14 cellular contexts compared by ENCODE assay signal in genomic region chr7:80218723-80219122, GRCh38.
DNase-seq lines count a peak whose midpoint lies in the region; ATAC-seq, FAIRE-seq and TF ChIP-seq lines count a peak whose summit lies in the region.
"Had no signal": no experiment of that assay in that cellular context is flagged by ENCODE, and none has a peak within 500 bp of the region (broad histone marks: within the 10 kb centered on the region; RNA-seq: fewer than 3 reads in every experiment).

No MANE protein-coding gene starts in this region.

- peaks cover 4% of the 10 kb centered on the region for H3K36me3 Mint-ChIP-seq in activated naive CD8-positive, alpha-beta T cell treated with anti-CD3 and anti-CD28 coated beads, Interleukin-2, amount 50 U/mL, for 24 hours (ENCODE audit: low read depth)
- H3K36me3 Mint-ChIP-seq: CD8-positive, alpha-beta memory T cell; naive B cell had no signal

- 0 out of 2 replicates have a peak overlapping the region, but pooled peaks have one; percentile 11 for H3K4me3 ChIP-seq in ACC112 (ENCODE audit: low read depth, low read length)
- H3K4me3 ChIP-seq: Peyer's patch, thyroid gland had no signal

- no peaks in the 10 kb centered on the region for H3K27me3 ChIP-seq in ACC112 (ENCODE audit: insufficient read depth, low read length)
- H3K27me3 ChIP-seq: Peyer's patch, thyroid gland had no signal

- H3K4me1 Mint-ChIP-seq in activated naive CD8-positive, alpha-beta T cell treated with anti-CD3 and anti-CD28 coated beads, Interleukin-2, amount 50 U/mL, for 24 hours = peaks cover 11% of the 10 kb centered on the region
- H3K4me1 Mint-ChIP-seq: CD8-positive, alpha-beta memory T cell; naive B cell had no signal

- no peak overlapping the region for H3K27ac Mint-ChIP-seq in activated naive CD8-positive, alpha-beta T cell treated with anti-CD3 and anti-CD28 coated beads, Interleukin-2, amount 50 U/mL, for 24 hours
- H3K27ac Mint-ChIP-seq: CD8-positive, alpha-beta memory T cell; naive B cell had no signal

- peaks cover 5% of the 10 kb centered on the region; the same call in 1 of the 2 replicates for H3K36me3 ChIP-seq in ACC112 (ENCODE audit: insufficient read depth, low read length)
- H3K36me3 ChIP-seq: Peyer's patch had no signal

- peaks cover 2% of the 10 kb centered on the region for H3K27me3 Mint-ChIP-seq in activated naive CD8-positive, alpha-beta T cell treated with anti-CD3 and anti-CD28 coated beads, Interleukin-2, amount 50 U/mL, for 24 hours
- H3K27me3 Mint-ChIP-seq: CD8-positive, alpha-beta memory T cell; naive B cell had no signal

- peaks cover 12% of the 10 kb centered on the region for H3K4me1 ChIP-seq in ACC112 (ENCODE audit: control insufficient read depth, insufficient read depth, low read length, unreplicated experiment)
- H3K4me1 ChIP-seq: Peyer's patch, thyroid gland had no signal

- TF ChIP-seq POLR2A in H54 (IDR thresholded peaks at IDR 0.05; ENCODE audit: low read depth, low read length) = no peak

- no peaks in the 10 kb centered on the region for H3K79me2 ChIP-seq in ACC112 (ENCODE audit: control insufficient read depth, insufficient read depth, low read length, unreplicated experiment)

- H2AFZ ChIP-seq in ACC112 (ENCODE audit: low read length, unreplicated experiment) = no peak overlapping the region

- H3K4me3 Mint-ChIP-seq in activated naive CD8-positive, alpha-beta T cell treated with anti-CD3 and anti-CD28 coated beads, Interleukin-2, amount 50 U/mL, for 24 hours = no peak overlapping the region
- H3K4me3 Mint-ChIP-seq: CD8-positive, alpha-beta memory T cell; naive B cell had no signal

- FAIRE-seq in H54 (lab: Jason Lieb, UNC) = peak; percentile 84

- peak; percentile 91 for ATAC-seq in activated naive CD8-positive, alpha-beta T cell treated with anti-CD3 and anti-CD28 coated beads, Interleukin-2, amount 50 U/mL, for 24 hours
- ATAC-seq in HG02938 (IDR thresholded peaks at IDR 0.05; ENCODE audit: unreplicated experiment) (no peak), Right ventricle myocardium inferior (no peak)

- DNase-seq in H54 (ENCODE audit: insufficient read length, low spot score) (peak; percentile 5), iris pigment epithelial cell (ENCODE audit: low read depth) (peak; percentile 97), NCI-H1105 (lab: John Stamatoyannopoulos, UW) (no peak), Right ventricle myocardium inferior (ENCODE audit: missing footprints) (no peak), NCI-H2171 treated with DMSO at 0.1 percent for 48 hours (lab: John Stamatoyannopoulos, UW) (no peak)
- DNase-seq in activated naive CD8-positive, alpha-beta T cell treated with anti-CD3 and anti-CD28 coated beads, Interleukin-2, amount 50 U/mL, for 24 hours = no peak
- DNase-seq: aorta; CD8-positive, alpha-beta memory T cell; head of caudate nucleus; naive B cell; Peyer's patch; thyroid gland had no signal

- no peaks in the 10 kb centered on the region for H3K9me3 Mint-ChIP-seq in activated naive CD8-positive, alpha-beta T cell treated with anti-CD3 and anti-CD28 coated beads, Interleukin-2, amount 50 U/mL, for 24 hours
- H3K9me3 Mint-ChIP-seq: naive B cell had no signal

- intact Hi-C loops in Right ventricle myocardium inferior (cut with DNase I) = no loop called here

- peak overlapping the region; percentile 21; the same call in 1 of the 2 replicates for H3K27ac ChIP-seq in ACC112 (ENCODE audit: low read depth, low read length)
- H3K27ac ChIP-seq: Peyer's patch, thyroid gland had no signal

Comparison
In these comparisons a context has a peak if more than half of its experiments do, and no peak if none do; other contexts are left out.
1. DNase-seq: peak in H54 (single experiment) and iris pigment epithelial cell (single experiment); none in activated naive CD8-positive, alpha-beta T cell treated with anti-CD3 and anti-CD28 coated beads, Interleukin-2, amount 50 U/mL, for 24 hours (single experiment), NCI-H1105 (single experiment), Right ventricle myocardium inferior (single experiment) and NCI-H2171 treated with DMSO at 0.1 percent for 48 hours (single experiment).